ENCODE assay signal across 15 cellular contexts in genomic region chr1:90719321-90720136, GRCh38. TPM values are rescaled to one million over a fixed set of nuclear protein-coding genes. Genes with fewer than 3 reads are reported as not detected.
DNase-seq lines count a peak whose midpoint lies in the region; FAIRE-seq and TF ChIP-seq lines count a peak whose summit lies in the region.
"Had no signal": no experiment of that assay in that cellular context is flagged by ENCODE, and none has a peak within 500 bp of the region (broad histone marks: within the 10 kb centered on the region; RNA-seq: fewer than 3 reads in every experiment).

No MANE protein-coding gene starts in this region.

- H4K8ac ChIP-seq in H1 (ENCODE audit: extremely low read depth, insufficient read depth, low read length), result no peak overlapping the region

- peaks cover 10% of the 10 kb centered on the region; the same call in 1 of the 2 replicates for H3K23me2 ChIP-seq in H1 (ENCODE audit: low read depth, low read length)

- H3K23ac ChIP-seq in H1 (ENCODE audit: insufficient read length), result no peak overlapping the region

- H3K14ac ChIP-seq in H1 (ENCODE audit: insufficient read length), result no peak overlapping the region

- H2BK15ac ChIP-seq in H1 (ENCODE audit: low read length), result no peak overlapping the region

- no peaks in the 10 kb centered on the region for H3K36me3 Mint-ChIP-seq in neural progenitor cell

- FAIRE-seq in H1 (lab: Jason Lieb, UNC), result no peak
- FAIRE-seq: GM12891 had no signal

- H3F3A ChIP-seq in neural progenitor cell (ENCODE audit: low read depth), result peaks cover 37% of the 10 kb centered on the region

- H3K79me1 ChIP-seq in H1 (ENCODE audit: low read depth, low read length), result no peaks in the 10 kb centered on the region

- TF ChIP-seq EP300 in H1 (IDR thresholded peaks at IDR 0.05; ENCODE audit: borderline replicate concordance in 1 of 2, low read depth in 2 of 2, low read length in 2 of 2), result no peak

- CTCF ChIA-PET in HEK293T (lab: Yijun Ruan, JAX), result interaction anchor here (1.0 kb wide), 1 partner anchor 446 kb away, joined by 4 read pairs; no protein-coding TSS in a partner anchor
- CTCF ChIA-PET in H1 (lab: Charles Lee; ENCODE audit: partially characterized antibody), result interaction anchor here (0.6 to 12.8 kb wide), 15 partner anchors 9 to 446 kb away, joined by 3 to 139 read pairs (median 4); no protein-coding TSS in a partner anchor

- H3K9ac ChIP-seq in H1 (replicated peaks in 1 of 4; ENCODE audit: extremely low read depth in 1 of 4, low read depth in 3 of 4, low read length in 3 of 4) (no peak overlapping the region), neural progenitor cell (no peak overlapping the region)

- peak; percentile 31 for DNase-seq in NCI-H510A treated with DMSO at 0.1 percent for 48 hours (lab: John Stamatoyannopoulos, UW)
- DNase-seq in NCI-H510A (lab: John Stamatoyannopoulos, UW), result no peak
- DNase-seq in HEK293T (ENCODE audit: extremely low spot score), result no peak
- peak in 1 of 2 experiments; percentile 74 for DNase-seq in H1 (ENCODE audit: low read depth in 1 of 2, low spot score in 2 of 2)
- peak; percentile 59 for DNase-seq in neural progenitor cell (ENCODE audit: low spot score)
- no peak for DNase-seq in hepatic stellate cell (ENCODE audit: low spot score)
- no peak for DNase-seq in NCI-H1105 treated with DMSO at 0.1 percent for 48 hours (lab: John Stamatoyannopoulos, UW)
- DNase-seq in COR-L47 (lab: John Stamatoyannopoulos, UW), result no peak
- DNase-seq: cerebellar nuclear complex, DMS 273 treated with DMSO at 0.1 percent for 48 hours, left colon, MG63, NCI-H2171 had no signal

- peaks cover 75% of the 10 kb centered on the region for H3K27me3 Mint-ChIP-seq in neural progenitor cell (ENCODE audit: insufficient read depth, low read depth)

- H2BK120ac ChIP-seq in H1 (replicated peaks; ENCODE audit: low read depth, low read length), result no peak overlapping the region

- peak overlapping the region; percentile 94 for H3K4me3 Mint-ChIP-seq in neural progenitor cell

- no peak overlapping the region for H2BK5ac ChIP-seq in H1 (ENCODE audit: low read depth, low read length)

- no peak overlapping the region for H4K5ac ChIP-seq in H1 (ENCODE audit: insufficient read length, low read depth, low read length)

- no peak for TF ChIP-seq POLR2A in H1 (IDR thresholded peaks at IDR 0.05; ENCODE audit: control extremely low read depth in 1 of 2, low read depth in 2 of 2, low read length in 2 of 2)

- no peak overlapping the region; the same call in 1 of the 2 replicates for H3K18ac ChIP-seq in H1 (ENCODE audit: extremely low read depth, low read length)

- no peak overlapping the region for H3K56ac ChIP-seq in H1 (replicated peaks; ENCODE audit: insufficient read length, low read depth, low read length)

- POLR2A ChIA-PET in HEK293T (lab: Yijun Ruan, JAX), result no interaction called here
- POLR2A ChIA-PET in H1 (lab: Charles Lee; ENCODE audit: partially characterized antibody), result interaction anchor here (0.7 to 1.5 kb wide), 3 partner anchors 9 to 12 kb away, joined by 3 to 5 read pairs (median 3); no protein-coding TSS in a partner anchor

- 7% methylated on average over 43 of the region's 54 CpGs; no CpG with 5 or more reads in 1 of the 2 experiments for WGBS in H1 (ENCODE audit: extremely low coverage in 1 of 2, insufficient coverage in 1 of 2, insufficient read length in 1 of 2, insufficient replicate concordance in 2 of 2, low coverage in 1 of 2, low lambda C conversion rate in 2 of 2, missing lambda C conversion rate in 1 of 2), 2 experiments

- H3K4me1 ChIP-seq in H1 (replicated peaks in 1 of 4; ENCODE audit: control insufficient read depth in 3 of 4, insufficient read depth in 4 of 4, low read length in 3 of 4), result peaks cover 9 to 31% (median 20%) of the 10 kb centered on the region in 4 experiments
- H3K4me1 ChIP-seq in neural progenitor cell, result peaks cover 20% of the 10 kb centered on the region

- H3K27ac Mint-ChIP-seq in neural progenitor cell, result no peak overlapping the region

- H3K4me3 ChIP-seq in H1 (ENCODE audit: extremely low read depth in 1 of 4, insufficient read depth in 2 of 4, low read depth in 3 of 4, low read length in 4 of 4), result peak overlapping the region; percentile 8 to 59 (median 24); a peak in 6 of 8 replicates
- peak overlapping the region; percentile 48 for H3K4me3 ChIP-seq in neural progenitor cell

- H3K9me3 Mint-ChIP-seq in neural progenitor cell, result no peaks in the 10 kb centered on the region

- H2BK12ac ChIP-seq in H1 (ENCODE audit: low read depth, low read length), result peak overlapping the region; percentile 75; the same call in 1 of the 2 replicates

- TF ChIP-seq RAD21 in H1 (IDR thresholded peaks at IDR 0.05 in 1 of 2, conservative IDR thresholded peaks at IDR 0.05 in 1 of 2; ENCODE audit: low read depth in 2 of 2, low read length in 2 of 2), result no peak

- H3K27ac ChIP-seq in H1 (ENCODE audit: low read depth, low read length) (no peak overlapping the region), neural progenitor cell (no peak overlapping the region)
- H3K27ac ChIP-seq: 22Rv1 had no signal

- H2AK5ac ChIP-seq in H1 (ENCODE audit: low read depth, low read length), result no peak overlapping the region

- no peak overlapping the region for H2AFZ ChIP-seq in H1 (ENCODE audit: low read length)
- no peak overlapping the region for H2AFZ ChIP-seq in neural progenitor cell (replicated peaks)

- H3K27me3 ChIP-seq in H1 (replicated peaks in 1 of 4; ENCODE audit: control insufficient read depth in 3 of 4, extremely low read depth in 1 of 4, insufficient read depth in 3 of 4, low read length in 3 of 4) (peaks cover 84 to 99% (median 96%) of the 10 kb centered on the region in 4 experiments), neural progenitor cell (peaks cover 100% of the 10 kb centered on the region)

- peaks cover 42% of the 10 kb centered on the region for H3K4me1 Mint-ChIP-seq in neural progenitor cell

- H3K9me3 ChIP-seq in H1 (ENCODE audit: insufficient read depth in 2 of 2, low read depth in 1 of 2, low read length in 1 of 2), result no peaks in the 10 kb centered on the region
- H3K9me3 ChIP-seq in neural progenitor cell (ENCODE audit: low read depth), result no peaks in the 10 kb centered on the region
- H3K9me3 ChIP-seq: MG63 had no signal

- no peak overlapping the region for H3K4ac ChIP-seq in H1 (replicated peaks; ENCODE audit: insufficient read length, low read depth, low read length)

- H4K20me1 ChIP-seq in H1 (replicated peaks in 1 of 2; ENCODE audit: control insufficient read depth in 1 of 2, insufficient read depth in 2 of 2, low read length in 2 of 2) (peaks cover 8 to 23% of the 10 kb centered on the region in 2 experiments), neural progenitor cell (ENCODE audit: low read depth) (peaks cover 87% of the 10 kb centered on the region)

- H2BK20ac ChIP-seq in H1 (ENCODE audit: low read length), result no peak overlapping the region

- H3K79me2 ChIP-seq in H1 (ENCODE audit: control insufficient read depth in 1 of 2, insufficient read depth in 2 of 2, low read length in 2 of 2) (no peaks in the 10 kb centered on the region), neural progenitor cell (ENCODE audit: low read depth) (no peaks in the 10 kb centered on the region)

- H3K36me3 ChIP-seq in H1 (ENCODE audit: control insufficient read depth in 2 of 4, insufficient read depth in 4 of 4, low read length in 3 of 4), result peaks cover 0 to 3% (median 0%) of the 10 kb centered on the region in 4 experiments; a peak in 1 of 8 replicates
- H3K36me3 ChIP-seq in neural progenitor cell, result no peaks in the 10 kb centered on the region
- H3K36me3 ChIP-seq: MG63 had no signal

- no peak overlapping the region for H4K91ac ChIP-seq in H1 (replicated peaks; ENCODE audit: insufficient read length, low read length)

- H3K4me2 ChIP-seq in H1 (ENCODE audit: insufficient read depth in 1 of 2, low read depth in 2 of 2, low read length in 2 of 2) (peak overlapping the region; percentile 58 to 80), neural progenitor cell (peak overlapping the region; percentile 74)

- no peak for TF ChIP-seq CTCF in H1 (IDR thresholded peaks at IDR 0.05; ENCODE audit: control extremely low read depth in 1 of 3, insufficient read depth in 1 of 3, low read depth in 1 of 3, low read length in 3 of 3)
- TF ChIP-seq CTCF in neural progenitor cell (IDR thresholded peaks at IDR 0.05), result no peak

TF ChIP-seq in HEK293T, 16 proteins besides CTCF, POLR2A, EP300 and RAD21:
- TF ChIP-seq ZNF384 (IDR thresholded peaks at IDR 0.05) (peak; percentile 62), ELF4 (IDR thresholded peaks at IDR 0.05) (no peak), SUZ12 (IDR thresholded peaks at IDR 0.05) (no peak)

TF ChIP-seq in H1, 55 proteins besides CTCF, POLR2A, EP300 and RAD21 (continues in another document):
- TF ChIP-seq CREB1 (IDR thresholded peaks at IDR 0.05) (no peak), EGR1 (IDR thresholded peaks at IDR 0.05; ENCODE audit: borderline replicate concordance, low read depth, low read length) (no peak), POLR2AphosphoS5 (IDR thresholded peaks at IDR 0.05; ENCODE audit: low read depth, low read length) (no peak), SIRT6 (IDR thresholded peaks at IDR 0.05; ENCODE audit: low read length) (no peak), BCL11A (IDR thresholded peaks at IDR 0.05; ENCODE audit: low read depth in 2 of 2, low read length in 2 of 2) (no peak), CBX8 (IDR thresholded peaks at IDR 0.05; ENCODE audit: borderline replicate concordance, low read depth, low read length) (peak; percentile 78; the same call in 1 of the 2 replicates), SIX5 (IDR thresholded peaks at IDR 0.05; ENCODE audit: low read depth, low read length) (no peak), SAP30 (IDR thresholded peaks at IDR 0.05; ENCODE audit: insufficient read depth, insufficient replicate concordance, low read length) (no peak), ASH2L (IDR thresholded peaks at IDR 0.05; ENCODE audit: low read length) (no peak), TAF7 (optimal IDR thresholded peaks at IDR 0.05; ENCODE audit: borderline replicate concordance, low read depth, low read length) (no peak), MAFK (IDR thresholded peaks at IDR 0.05; ENCODE audit: low read depth, low read length) (no peak), GABPA (IDR thresholded peaks at IDR 0.05; ENCODE audit: borderline replicate concordance, insufficient read depth, low read length) (0 out of 2 replicates have a peak, but pooled peaks have one; percentile 36), CTBP2 (IDR thresholded peaks at IDR 0.05; ENCODE audit: borderline replicate concordance, insufficient read depth, insufficient read length, low read length) (peak; percentile 97)

RNA-seq across cellular contexts. Expression of gene BARHL2, which starts 2.4 kb away (rescaled TPM):
- 0.15 TPM in 2 replicates for total RNA-seq in H1 (2021; fragmentation: NEBNext Ultra II Directional; extraction: Animal tissue kit (Norgen Biotek cat#: 25700))
- not detected in 2 replicates for polyA plus RNA-seq in H1 (2011; rRNA removed)
- not detected for polyA plus RNA-seq in H1 (2011; cell fraction: cytosol; rRNA removed)
- polyA plus RNA-seq in H1 (2011; cell fraction: nucleus; rRNA removed), result not detected
- not detected in 4 replicates for polyA plus RNA-seq in H1 (2012, experiment 1 of 2)
- not detected for polyA plus RNA-seq in H1 (2012, experiment 2 of 2)
- polyA plus RNA-seq in H1 (2013, experiment 1 of 2), result 0.02 TPM
- polyA plus RNA-seq in H1 (2013, experiment 2 of 2), result 0.04 TPM
- polyA minus RNA-seq in H1 (2011; rRNA and poly(A)+ RNA removed), result not detected in 2 replicates
- polyA minus RNA-seq in H1 (2011; cell fraction: cytosol; rRNA and poly(A)+ RNA removed), result not detected
- not detected for polyA minus RNA-seq in H1 (2011; cell fraction: nucleus; rRNA and poly(A)+ RNA removed)
- total RNA-seq in neural progenitor cell (ENCODE audit: low replicate concordance), result not detected in 2 replicates
- total RNA-seq: left colon had no signal

Comparison
In these comparisons a context has a peak if more than half of its experiments do, and no peak if none do; other contexts are left out.
1. DNase-seq: peak in NCI-H510A treated with DMSO at 0.1 percent for 48 hours (single experiment) and neural progenitor cell (single experiment); none in NCI-H510A (single experiment), HEK293T (single experiment), hepatic stellate cell (single experiment), NCI-H1105 treated with DMSO at 0.1 percent for 48 hours (single experiment) and COR-L47 (single experiment).